Comparison of ENCODE assay signal across 8 cellular contexts in genomic region chr14:95318399-95318834, GRCh38. TPM values are rescaled to one million over a fixed set of nuclear protein-coding genes. Genes with fewer than 3 reads are reported as not detected.
DNase-seq lines count a peak whose midpoint lies in the region; ATAC-seq and TF ChIP-seq lines count a peak whose summit lies in the region.

No MANE protein-coding gene starts in this region.

- H3K27ac Mint-ChIP-seq in chondrocyte (ENCODE audit: unreplicated experiment) (no peak overlapping the region), nephron (peak overlapping the region; percentile 69 to 85 (median 81))

- no peaks in the 10 kb centered on the region for H3K9me3 ChIP-seq in HUES6 (ENCODE audit: control insufficient read depth, insufficient read depth, low read depth, low read length)

- H3K27ac ChIP-seq in 22Rv1 (peak overlapping the region; percentile 80), HUES6 (ENCODE audit: low read depth, low read length) (no peak overlapping the region)

- H3K36me3 ChIP-seq in HUES6 (ENCODE audit: control insufficient read depth, insufficient read depth, low read length): no peaks in the 10 kb centered on the region

- H3K4me1 ChIP-seq in HUES6 (ENCODE audit: control insufficient read depth, insufficient read depth, low read length): peaks cover 19% of the 10 kb centered on the region

- no peak overlapping the region for H3K9ac ChIP-seq in HUES6 (ENCODE audit: low read length)

- H3K9me3 Mint-ChIP-seq in chondrocyte (ENCODE audit: low read depth) (no peaks in the 10 kb centered on the region), nephron (no peaks in the 10 kb centered on the region)

- H3K27me3 Mint-ChIP-seq in chondrocyte (ENCODE audit: low read depth) (no peaks in the 10 kb centered on the region), nephron (ENCODE audit: low read depth) (peaks cover 12% of the 10 kb centered on the region)

- H3K4me3 Mint-ChIP-seq in chondrocyte (ENCODE audit: unreplicated experiment): peak overlapping the region; percentile 7
- H3K4me3 Mint-ChIP-seq in nephron: peak overlapping the region; percentile 81 to 92 (median 88)

- TF ChIP-seq CTCF in 22Rv1 (IDR thresholded peaks at IDR 0.05) (no peak), chondrocyte (IDR thresholded peaks at IDR 0.05) (no peak), nephron (IDR thresholded peaks at IDR 0.05; ENCODE audit: unreplicated experiment in 3 of 3) (no peak)

- peaks cover 32% of the 10 kb centered on the region for H3K4me1 Mint-ChIP-seq in chondrocyte (ENCODE audit: low read depth)
- H3K4me1 Mint-ChIP-seq in nephron: peaks cover 56% of the 10 kb centered on the region

- peak; percentile 68 for DNase-seq in chondrocyte (ENCODE audit: low spot score)

- peak overlapping the region; percentile 65; the same call in 1 of the 2 replicates for H3K4me3 ChIP-seq in HUES6 (ENCODE audit: low read depth, low read length)

- H3K27me3 ChIP-seq in HUES6 (ENCODE audit: control insufficient read depth, insufficient read depth, low read length): peaks cover 56% of the 10 kb centered on the region

- ATAC-seq in GM21717 (IDR thresholded peaks at IDR 0.05; ENCODE audit: unreplicated experiment): no peak
- ATAC-seq in HG02938 (IDR thresholded peaks at IDR 0.05; ENCODE audit: unreplicated experiment): no peak
- no peak for ATAC-seq in GM19395 (IDR thresholded peaks at IDR 0.05; ENCODE audit: unreplicated experiment)
- no peak for ATAC-seq in GM21447 (IDR thresholded peaks at IDR 0.05; ENCODE audit: unreplicated experiment)

- H3K36me3 Mint-ChIP-seq in chondrocyte (ENCODE audit: low read depth) (no peaks in the 10 kb centered on the region), nephron (ENCODE audit: low read depth) (no peaks in the 10 kb centered on the region)

RNA-seq across cellular contexts. Expression of gene CLMN, which starts 1.3 kb away (rescaled TPM):
- total RNA-seq in chondrocyte: 6.7 to 7.7 TPM (median 7.3 TPM) in 3 replicates
